Comparison of ENCODE assay signal across 17 cellular contexts in the genomic region with DNA sequence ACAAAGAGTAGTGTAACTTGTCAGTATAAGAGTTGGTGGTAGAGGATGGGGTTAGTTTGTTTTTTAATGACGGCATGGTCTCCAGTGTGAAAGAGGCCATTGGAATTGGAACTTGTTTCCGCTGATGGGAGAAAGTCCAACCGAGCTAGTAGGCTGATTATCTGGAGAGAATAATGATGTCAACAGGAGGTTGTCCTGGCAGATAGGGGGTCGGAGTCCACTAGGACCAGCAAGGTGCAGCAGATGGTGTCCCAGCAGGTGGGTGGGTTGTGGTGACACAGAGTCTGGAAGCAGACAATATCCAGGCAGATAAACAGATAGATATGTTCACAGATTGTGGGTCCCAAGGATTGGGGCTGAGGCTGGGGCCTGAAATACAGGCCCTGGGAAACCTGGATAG. TPM values are rescaled to one million over a fixed set of nuclear protein-coding genes. Genes with fewer than 3 reads are reported as not detected.
"Had no signal": no experiment of that assay in that cellular context is flagged by ENCODE, and none has a peak within 500 bp of the region (broad histone marks: within the 10 kb centered on the region; RNA-seq: fewer than 3 reads in every experiment).

No MANE protein-coding gene starts in this region.

- H3K27me3 Mint-ChIP-seq: activated naive CD8-positive, alpha-beta T cell; natural killer cell treated with Interleukin-12 subunit alpha and Interleukin-12 subunit beta and Interleukin-15 and Interleukin-18, amount 100 ng/mL, for 72 hours; stimulated activated naive CD8-positive, alpha-beta T cell treated with anti-CD3 and anti-CD28 coated beads, Interleukin-15, Interleukin-2, amounts not matched to agents 100 ng/mL and 50 ng/mL, for 24 hours had no signal

- H3K9me3 Mint-ChIP-seq: activated T-cell treated with anti-CD3 and anti-CD28 coated beads, Interleukin-2, amount 50 U/mL, for 4 hours; natural killer cell treated with Interleukin-12 subunit alpha and Interleukin-12 subunit beta and Interleukin-15 and Interleukin-18, amount 100 ng/mL, for 72 hours; stimulated activated naive CD8-positive, alpha-beta T cell treated with anti-CD3 and anti-CD28 coated beads, Interleukin-15, Interleukin-2, amounts not matched to agents 100 ng/mL and 50 ng/mL, for 24 hours had no signal

- H3K36me3 Mint-ChIP-seq: activated naive CD8-positive, alpha-beta T cell; natural killer cell treated with Interleukin-12 subunit alpha and Interleukin-12 subunit beta and Interleukin-15 and Interleukin-18, amount 100 ng/mL, for 72 hours had no signal

- H3K4me3 Mint-ChIP-seq: activated naive CD8-positive, alpha-beta T cell; activated T-cell treated with anti-CD3 and anti-CD28 coated beads, Interleukin-2, amount 50 U/mL, for 4 hours; natural killer cell treated with Interleukin-12 subunit alpha and Interleukin-12 subunit beta and Interleukin-15 and Interleukin-18, amount 100 ng/mL, for 72 hours; stimulated activated naive CD8-positive, alpha-beta T cell treated with anti-CD3 and anti-CD28 coated beads, Interleukin-15, Interleukin-2, amounts not matched to agents 100 ng/mL and 50 ng/mL, for 24 hours had no signal

- ATAC-seq: activated T-cell treated with anti-CD3 and anti-CD28 coated beads, Interleukin-2, amount 50 U/mL, for 4 hours; left lobe of liver; upper lobe of right lung had no signal

- H3K27ac Mint-ChIP-seq: activated naive CD8-positive, alpha-beta T cell; natural killer cell treated with Interleukin-12 subunit alpha and Interleukin-12 subunit beta and Interleukin-15 and Interleukin-18, amount 100 ng/mL, for 72 hours; stimulated activated naive CD8-positive, alpha-beta T cell treated with anti-CD3 and anti-CD28 coated beads, Interleukin-15, Interleukin-2, amounts not matched to agents 100 ng/mL and 50 ng/mL, for 24 hours had no signal

- DNase-seq: activated CD4-positive, alpha-beta T cell treated with anti-CD3 and anti-CD28 coated beads for 1 hour; activated CD4-positive, alpha-beta T cell treated with anti-CD3 and anti-CD28 coated beads, Interleukin-2, amount 50 U/mL, for 48 hours; activated effector memory CD4-positive, alpha-beta T cell treated with anti-CD3 and anti-CD28 coated beads, Interleukin-2, amount 50 U/mL, for 16 hours; activated T-cell treated with anti-CD3 and anti-CD28 coated beads, Interleukin-2, amount 50 U/mL, for 4 hours; esophagus squamous epithelium; foreskin fibroblast; head of caudate nucleus; mammary epithelial cell; occipital lobe; right lobe of liver; spleen; stimulated activated CD4-positive, alpha-beta T cell treated with anti-CD3 and anti-CD28 coated beads, Interleukin-1b, Interleukin-23, amount 100 ng/mL, for 48 hours; upper lobe of right lung had no signal

RNA-seq across cellular contexts. Expression of gene PKIB, which starts 35.1 kb away (rescaled TPM):
- total RNA-seq: natural killer cell treated with Interleukin-12 subunit alpha and Interleukin-12 subunit beta and Interleukin-15 and Interleukin-18, amount 100 ng/mL, for 72 hours had no signal
